ENCODE assay signal across 1 cellular context in the genomic region with DNA sequence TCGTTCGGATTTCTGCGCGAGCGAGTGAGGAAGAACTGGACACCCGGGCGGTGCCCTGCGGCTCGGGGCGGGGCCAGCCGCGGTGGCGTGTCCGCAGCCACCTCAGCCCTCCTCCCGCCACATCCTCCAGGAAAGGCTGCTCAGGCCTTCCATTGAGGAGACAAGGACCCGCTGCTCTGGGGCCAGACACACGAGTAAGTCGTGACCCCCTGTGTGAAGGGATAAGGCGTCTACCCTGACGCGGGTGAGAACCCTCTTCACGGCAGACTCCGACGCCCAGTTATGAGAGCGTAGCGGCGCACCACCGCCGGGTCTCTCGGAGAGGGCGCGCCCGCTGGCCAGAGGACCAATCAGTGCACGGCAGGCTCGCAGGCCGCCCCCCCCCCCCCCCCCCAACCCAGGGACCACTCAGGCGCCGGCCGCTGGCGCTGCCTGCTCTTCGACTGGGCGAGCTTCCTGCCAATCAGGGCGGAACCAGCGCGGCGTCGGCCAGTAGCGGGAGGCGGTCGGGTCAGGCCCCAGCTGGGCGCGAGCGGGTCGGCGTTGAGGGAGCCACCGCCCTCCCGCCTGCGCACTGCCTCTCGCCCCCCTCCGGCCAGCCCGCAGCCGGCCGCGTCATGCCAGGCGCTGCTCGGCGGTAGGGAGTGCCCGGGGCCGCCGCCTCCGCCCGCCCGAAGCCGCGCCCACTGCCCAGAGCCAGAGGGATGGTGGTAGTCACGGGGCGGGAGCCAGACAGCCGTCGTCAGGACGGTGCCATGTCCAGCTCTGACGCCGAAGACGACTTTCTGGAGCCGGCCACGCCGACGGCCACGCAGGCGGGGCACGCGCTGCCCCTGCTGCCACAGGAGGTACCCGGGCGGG.
TF ChIP-seq lines count a peak whose summit lies in the region.

A gene (plus strand): TSS at position 521 of the 861 bp plus-strand sequence. CDS start 184 bp downstream, at position 705.

TF ChIP-seq in K562, 482 proteins besides CTCF, POLR2A, EP300 and RAD21 (continued from another document):
- TF ChIP-seq, protein P1, sequence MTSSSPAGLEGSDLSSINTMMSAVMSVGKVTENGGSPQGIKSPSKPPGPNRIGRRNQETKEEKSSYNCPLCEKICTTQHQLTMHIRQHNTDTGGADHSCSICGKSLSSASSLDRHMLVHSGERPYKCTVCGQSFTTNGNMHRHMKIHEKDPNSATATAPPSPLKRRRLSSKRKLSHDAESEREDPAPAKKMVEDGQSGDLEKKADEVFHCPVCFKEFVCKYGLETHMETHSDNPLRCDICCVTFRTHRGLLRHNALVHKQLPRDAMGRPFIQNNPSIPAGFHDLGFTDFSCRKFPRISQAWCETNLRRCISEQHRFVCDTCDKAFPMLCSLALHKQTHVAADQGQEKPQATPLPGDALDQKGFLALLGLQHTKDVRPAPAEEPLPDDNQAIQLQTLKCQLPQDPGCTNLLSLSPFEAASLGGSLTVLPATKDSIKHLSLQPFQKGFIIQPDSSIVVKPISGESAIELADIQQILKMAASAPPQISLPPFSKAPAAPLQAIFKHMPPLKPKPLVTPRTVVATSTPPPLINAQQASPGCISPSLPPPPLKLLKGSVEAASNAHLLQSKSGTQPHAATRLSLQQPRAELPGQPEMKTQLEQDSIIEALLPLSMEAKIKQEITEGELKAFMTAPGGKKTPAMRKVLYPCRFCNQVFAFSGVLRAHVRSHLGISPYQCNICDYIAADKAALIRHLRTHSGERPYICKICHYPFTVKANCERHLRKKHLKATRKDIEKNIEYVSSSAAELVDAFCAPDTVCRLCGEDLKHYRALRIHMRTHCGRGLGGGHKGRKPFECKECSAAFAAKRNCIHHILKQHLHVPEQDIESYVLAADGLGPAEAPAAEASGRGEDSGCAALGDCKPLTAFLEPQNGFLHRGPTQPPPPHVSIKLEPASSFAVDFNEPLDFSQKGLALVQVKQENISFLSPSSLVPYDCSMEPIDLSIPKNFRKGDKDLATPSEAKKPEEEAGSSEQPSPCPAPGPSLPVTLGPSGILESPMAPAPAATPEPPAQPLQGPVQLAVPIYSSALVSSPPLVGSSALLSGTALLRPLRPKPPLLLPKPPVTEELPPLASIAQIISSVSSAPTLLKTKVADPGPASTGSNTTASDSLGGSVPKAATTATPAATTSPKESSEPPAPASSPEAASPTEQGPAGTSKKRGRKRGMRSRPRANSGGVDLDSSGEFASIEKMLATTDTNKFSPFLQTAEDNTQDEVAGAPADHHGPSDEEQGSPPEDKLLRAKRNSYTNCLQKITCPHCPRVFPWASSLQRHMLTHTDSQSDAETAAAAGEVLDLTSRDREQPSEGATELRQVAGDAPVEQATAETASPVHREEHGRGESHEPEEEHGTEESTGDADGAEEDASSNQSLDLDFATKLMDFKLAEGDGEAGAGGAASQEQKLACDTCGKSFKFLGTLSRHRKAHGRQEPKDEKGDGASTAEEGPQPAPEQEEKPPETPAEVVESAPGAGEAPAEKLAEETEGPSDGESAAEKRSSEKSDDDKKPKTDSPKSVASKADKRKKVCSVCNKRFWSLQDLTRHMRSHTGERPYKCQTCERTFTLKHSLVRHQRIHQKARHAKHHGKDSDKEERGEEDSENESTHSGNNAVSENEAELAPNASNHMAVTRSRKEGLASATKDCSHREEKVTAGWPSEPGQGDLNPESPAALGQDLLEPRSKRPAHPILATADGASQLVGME (CRISPR knock-in tag; IDR thresholded peaks at IDR 0.05): peak; percentile 86
- no peak for TF ChIP-seq RBM39 (optimal IDR thresholded peaks at IDR 0.05; ENCODE audit: low read depth, low read length)
- TF ChIP-seq NONO (IDR thresholded peaks at IDR 0.05; ENCODE audit: low read depth in 2 of 2, low read length in 1 of 2): peak; percentile 62 to 86; a peak in 3 of 4 replicates
- TF ChIP-seq ZNF589 (CRISPR knock-in tag; IDR thresholded peaks at IDR 0.05; ENCODE audit: low read depth): no peak
- TF ChIP-seq ZFX (CRISPR knock-in tag; IDR thresholded peaks at IDR 0.05): peak; percentile 64
- peak; percentile 76 for TF ChIP-seq SIN3B (IDR thresholded peaks at IDR 0.05; ENCODE audit: low read depth)
- no peak for TF ChIP-seq ZNF253 (CRISPR knock-in tag; conservative IDR thresholded peaks at IDR 0.05)
- TF ChIP-seq POLR2B (IDR thresholded peaks at IDR 0.05; ENCODE audit: low read depth, partially characterized antibody): peak; percentile 98
- TF ChIP-seq, protein P2, sequence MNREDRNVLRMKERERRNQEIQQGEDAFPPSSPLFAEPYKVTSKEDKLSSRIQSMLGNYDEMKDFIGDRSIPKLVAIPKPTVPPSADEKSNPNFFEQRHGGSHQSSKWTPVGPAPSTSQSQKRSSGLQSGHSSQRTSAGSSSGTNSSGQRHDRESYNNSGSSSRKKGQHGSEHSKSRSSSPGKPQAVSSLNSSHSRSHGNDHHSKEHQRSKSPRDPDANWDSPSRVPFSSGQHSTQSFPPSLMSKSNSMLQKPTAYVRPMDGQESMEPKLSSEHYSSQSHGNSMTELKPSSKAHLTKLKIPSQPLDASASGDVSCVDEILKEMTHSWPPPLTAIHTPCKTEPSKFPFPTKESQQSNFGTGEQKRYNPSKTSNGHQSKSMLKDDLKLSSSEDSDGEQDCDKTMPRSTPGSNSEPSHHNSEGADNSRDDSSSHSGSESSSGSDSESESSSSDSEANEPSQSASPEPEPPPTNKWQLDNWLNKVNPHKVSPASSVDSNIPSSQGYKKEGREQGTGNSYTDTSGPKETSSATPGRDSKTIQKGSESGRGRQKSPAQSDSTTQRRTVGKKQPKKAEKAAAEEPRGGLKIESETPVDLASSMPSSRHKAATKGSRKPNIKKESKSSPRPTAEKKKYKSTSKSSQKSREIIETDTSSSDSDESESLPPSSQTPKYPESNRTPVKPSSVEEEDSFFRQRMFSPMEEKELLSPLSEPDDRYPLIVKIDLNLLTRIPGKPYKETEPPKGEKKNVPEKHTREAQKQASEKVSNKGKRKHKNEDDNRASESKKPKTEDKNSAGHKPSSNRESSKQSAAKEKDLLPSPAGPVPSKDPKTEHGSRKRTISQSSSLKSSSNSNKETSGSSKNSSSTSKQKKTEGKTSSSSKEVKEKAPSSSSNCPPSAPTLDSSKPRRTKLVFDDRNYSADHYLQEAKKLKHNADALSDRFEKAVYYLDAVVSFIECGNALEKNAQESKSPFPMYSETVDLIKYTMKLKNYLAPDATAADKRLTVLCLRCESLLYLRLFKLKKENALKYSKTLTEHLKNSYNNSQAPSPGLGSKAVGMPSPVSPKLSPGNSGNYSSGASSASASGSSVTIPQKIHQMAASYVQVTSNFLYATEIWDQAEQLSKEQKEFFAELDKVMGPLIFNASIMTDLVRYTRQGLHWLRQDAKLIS (CRISPR knock-in tag; IDR thresholded peaks at IDR 0.05): peak; percentile 94
- TF ChIP-seq U2AF1 (optimal IDR thresholded peaks at IDR 0.05; ENCODE audit: low read depth, low read length): no peak
- TF ChIP-seq KLF6 (CRISPR knock-in tag; IDR thresholded peaks at IDR 0.05; ENCODE audit: borderline replicate concordance): peak; percentile 63; the same call in 1 of the 2 replicates
- peak; percentile 89 to 91 for TF ChIP-seq NRF1 (conservative IDR thresholded peaks at IDR 0.05 in 1 of 2, IDR thresholded peaks at IDR 0.05 in 1 of 2)
- no peak for TF ChIP-seq ZNF57 (CRISPR knock-in tag; IDR thresholded peaks at IDR 0.05)
- TF ChIP-seq TOE1 (IDR thresholded peaks at IDR 0.05; ENCODE audit: borderline replicate concordance): no peak
- TF ChIP-seq TOE1 (CRISPR knock-in tag; IDR thresholded peaks at IDR 0.05; ENCODE audit: borderline replicate concordance, low read depth): no peak
- peak; percentile 68 for TF ChIP-seq FUS (optimal IDR thresholded peaks at IDR 0.05; ENCODE audit: low read depth, low read length)
- TF ChIP-seq, protein P3, sequence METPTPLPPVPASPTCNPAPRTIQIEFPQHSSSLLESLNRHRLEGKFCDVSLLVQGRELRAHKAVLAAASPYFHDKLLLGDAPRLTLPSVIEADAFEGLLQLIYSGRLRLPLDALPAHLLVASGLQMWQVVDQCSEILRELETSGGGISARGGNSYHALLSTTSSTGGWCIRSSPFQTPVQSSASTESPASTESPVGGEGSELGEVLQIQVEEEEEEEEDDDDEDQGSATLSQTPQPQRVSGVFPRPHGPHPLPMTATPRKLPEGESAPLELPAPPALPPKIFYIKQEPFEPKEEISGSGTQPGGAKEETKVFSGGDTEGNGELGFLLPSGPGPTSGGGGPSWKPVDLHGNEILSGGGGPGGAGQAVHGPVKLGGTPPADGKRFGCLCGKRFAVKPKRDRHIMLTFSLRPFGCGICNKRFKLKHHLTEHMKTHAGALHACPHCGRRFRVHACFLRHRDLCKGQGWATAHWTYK (CRISPR knock-in tag; IDR thresholded peaks at IDR 0.05): peak; percentile 61; the same call in 1 of the 2 replicates
- no peak for TF ChIP-seq PCBP2 (IDR thresholded peaks at IDR 0.05; ENCODE audit: low read depth, low read length, poor library complexity, severe bottlenecking)
- no peak for TF ChIP-seq ZNF124 (CRISPR knock-in tag; IDR thresholded peaks at IDR 0.05)
- no peak for TF ChIP-seq ZNF133 (CRISPR knock-in tag; IDR thresholded peaks at IDR 0.05)
- TF ChIP-seq, protein P4, sequence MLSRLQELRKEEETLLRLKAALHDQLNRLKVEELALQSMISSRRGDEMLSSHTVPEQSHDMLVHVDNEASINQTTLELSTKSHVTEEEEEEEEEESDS (CRISPR knock-in tag; IDR thresholded peaks at IDR 0.05): no peak
- TF ChIP-seq, protein P5, sequence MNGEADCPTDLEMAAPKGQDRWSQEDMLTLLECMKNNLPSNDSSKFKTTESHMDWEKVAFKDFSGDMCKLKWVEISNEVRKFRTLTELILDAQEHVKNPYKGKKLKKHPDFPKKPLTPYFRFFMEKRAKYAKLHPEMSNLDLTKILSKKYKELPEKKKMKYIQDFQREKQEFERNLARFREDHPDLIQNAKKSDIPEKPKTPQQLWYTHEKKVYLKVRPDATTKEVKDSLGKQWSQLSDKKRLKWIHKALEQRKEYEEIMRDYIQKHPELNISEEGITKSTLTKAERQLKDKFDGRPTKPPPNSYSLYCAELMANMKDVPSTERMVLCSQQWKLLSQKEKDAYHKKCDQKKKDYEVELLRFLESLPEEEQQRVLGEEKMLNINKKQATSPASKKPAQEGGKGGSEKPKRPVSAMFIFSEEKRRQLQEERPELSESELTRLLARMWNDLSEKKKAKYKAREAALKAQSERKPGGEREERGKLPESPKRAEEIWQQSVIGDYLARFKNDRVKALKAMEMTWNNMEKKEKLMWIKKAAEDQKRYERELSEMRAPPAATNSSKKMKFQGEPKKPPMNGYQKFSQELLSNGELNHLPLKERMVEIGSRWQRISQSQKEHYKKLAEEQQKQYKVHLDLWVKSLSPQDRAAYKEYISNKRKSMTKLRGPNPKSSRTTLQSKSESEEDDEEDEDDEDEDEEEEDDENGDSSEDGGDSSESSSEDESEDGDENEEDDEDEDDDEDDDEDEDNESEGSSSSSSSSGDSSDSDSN (IDR thresholded peaks at IDR 0.05; ENCODE audit: borderline replicate concordance in 1 of 2, low read depth in 2 of 2, low read length in 2 of 2): 0 out of 4 replicates have a peak, but pooled peaks of 1 of the 2 experiments have one; percentile 31
- TF ChIP-seq NFXL1 (CRISPR knock-in tag; IDR thresholded peaks at IDR 0.05): no peak
- TF ChIP-seq, protein P6, sequence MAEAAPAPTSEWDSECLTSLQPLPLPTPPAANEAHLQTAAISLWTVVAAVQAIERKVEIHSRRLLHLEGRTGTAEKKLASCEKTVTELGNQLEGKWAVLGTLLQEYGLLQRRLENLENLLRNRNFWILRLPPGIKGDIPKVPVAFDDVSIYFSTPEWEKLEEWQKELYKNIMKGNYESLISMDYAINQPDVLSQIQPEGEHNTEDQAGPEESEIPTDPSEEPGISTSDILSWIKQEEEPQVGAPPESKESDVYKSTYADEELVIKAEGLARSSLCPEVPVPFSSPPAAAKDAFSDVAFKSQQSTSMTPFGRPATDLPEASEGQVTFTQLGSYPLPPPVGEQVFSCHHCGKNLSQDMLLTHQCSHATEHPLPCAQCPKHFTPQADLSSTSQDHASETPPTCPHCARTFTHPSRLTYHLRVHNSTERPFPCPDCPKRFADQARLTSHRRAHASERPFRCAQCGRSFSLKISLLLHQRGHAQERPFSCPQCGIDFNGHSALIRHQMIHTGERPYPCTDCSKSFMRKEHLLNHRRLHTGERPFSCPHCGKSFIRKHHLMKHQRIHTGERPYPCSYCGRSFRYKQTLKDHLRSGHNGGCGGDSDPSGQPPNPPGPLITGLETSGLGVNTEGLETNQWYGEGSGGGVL (CRISPR knock-in tag; IDR thresholded peaks at IDR 0.05): no peak
- TF ChIP-seq JUND (IDR thresholded peaks at IDR 0.05; ENCODE audit: borderline replicate concordance, low read depth, low read length): no peak
- TF ChIP-seq JUND (tag; IDR thresholded peaks at IDR 0.05; ENCODE audit: borderline replicate concordance, low read depth, low read length): no peak; the same call in 2 of the 3 replicates
- 0 out of 2 replicates have a peak, but pooled peaks have one; percentile 10 for TF ChIP-seq NFRKB (IDR thresholded peaks at IDR 0.05; ENCODE audit: low read depth)
- no peak for TF ChIP-seq ARHGAP35 (IDR thresholded peaks at IDR 0.05; ENCODE audit: partially characterized antibody)
- TF ChIP-seq, protein P7, sequence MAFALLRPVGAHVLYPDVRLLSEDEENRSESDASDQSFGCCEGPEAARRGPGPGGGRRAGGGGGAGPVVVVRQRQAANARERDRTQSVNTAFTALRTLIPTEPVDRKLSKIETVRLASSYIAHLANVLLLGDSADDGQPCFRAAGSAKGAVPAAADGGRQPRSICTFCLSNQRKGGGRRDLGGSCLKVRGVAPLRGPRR (CRISPR knock-in tag; IDR thresholded peaks at IDR 0.05): no peak
- 0 out of 2 replicates have a peak, but pooled peaks have one; percentile 52 for TF ChIP-seq NR2C2 (CRISPR knock-in tag; IDR thresholded peaks at IDR 0.05)
- peak; percentile 87 for TF ChIP-seq NR2C2 (tag; IDR thresholded peaks at IDR 0.05)
- no peak for TF ChIP-seq HNRNPH1 (optimal IDR thresholded peaks at IDR 0.05; ENCODE audit: low read depth, low read length)
- no peak for TF ChIP-seq MIER1 (IDR thresholded peaks at IDR 0.05; ENCODE audit: low read depth)
TF ChIP-seq in K562: peak in this region for 150.
